In genomic region chr4:87853108-87853507, GRCh38 we compare ENCODE assay signal across 9 cellular contexts. TPM values are rescaled to one million over a fixed set of nuclear protein-coding genes. Genes with fewer than 3 reads are reported as not detected.
DNase-seq lines count a peak whose midpoint lies in the region; TF ChIP-seq lines count a peak whose summit lies in the region.
"Had no signal": no experiment of that assay in that cellular context is flagged by ENCODE, and none has a peak within 500 bp of the region (broad histone marks: within the 10 kb centered on the region; RNA-seq: fewer than 3 reads in every experiment).

No MANE protein-coding gene starts in this region.

- TF ChIP-seq EP300 in neural cell (conservative IDR thresholded peaks at IDR 0.05; ENCODE audit: poor library complexity, severe bottlenecking) = no peak

- no peaks in the 10 kb centered on the region for H4K20me1 ChIP-seq in neural cell (ENCODE audit: insufficient read depth)

- H3K4me3 ChIP-seq in AG10803 (ENCODE audit: low read length) (no peak overlapping the region), neural cell (ENCODE audit: low read length) (no peak overlapping the region)

- no peaks in the 10 kb centered on the region for H3K79me2 ChIP-seq in neural cell (replicated peaks; ENCODE audit: insufficient read depth, low read length)

- H3F3A ChIP-seq in neural cell (ENCODE audit: insufficient read depth, low read length, poor library complexity, severe bottlenecking) = no peaks in the 10 kb centered on the region

- peak; percentile 79 for TF ChIP-seq RAD21 in neural cell (conservative IDR thresholded peaks at IDR 0.05)

- H3K9ac ChIP-seq in neural cell (ENCODE audit: low read length) = no peak overlapping the region

- TF ChIP-seq CTCF in AG10803 (conservative IDR thresholded peaks at IDR 0.05; ENCODE audit: low read length) (peak; percentile 64), GM13976 (IDR thresholded peaks at IDR 0.05; ENCODE audit: borderline replicate concordance, control extremely low read depth, extremely low read depth, insufficient read depth, missing control alignments) (peak; percentile 14), neural cell (IDR thresholded peaks at IDR 0.05; ENCODE audit: poor library complexity, severe bottlenecking) (peak; percentile 77)

- no peak overlapping the region for H2AFZ ChIP-seq in neural cell (ENCODE audit: low read depth, low read length)

- no peak overlapping the region for H3K4me2 ChIP-seq in neural cell (ENCODE audit: low read length)

- H3K9me2 ChIP-seq in neural cell (ENCODE audit: insufficient read depth, low read length) = no peaks in the 10 kb centered on the region

- no peaks in the 10 kb centered on the region for H3K36me3 ChIP-seq in neural cell (ENCODE audit: insufficient read depth, low read length)

- no peak overlapping the region for H3K27ac ChIP-seq in neural cell (ENCODE audit: low read length)
- H3K27ac ChIP-seq: epithelial cell of prostate had no signal

- DNase-seq in AG10803 (ENCODE audit: low read depth) = peak; percentile 61
- peak; percentile 40 for DNase-seq in GM13976 (ENCODE audit: low spot score)
- DNase-seq in NCI-H69 (lab: John Stamatoyannopoulos, UW) = peak; percentile 17
- DNase-seq in dermis blood vessel endothelial cell = peak; percentile 76
- DNase-seq in NCI-H1436 treated with DMSO at 0.1 percent for 48 hours (lab: John Stamatoyannopoulos, UW) = no peak
- no peak for DNase-seq in mucosa of gallbladder (ENCODE audit: low spot score)
- DNase-seq in activated naive CD4-positive, alpha-beta T cell treated with anti-CD3 and anti-CD28 coated beads, Interleukin-2, amount 50 U/mL, for 16 hours = no peak

- no peaks in the 10 kb centered on the region for H3K9me3 ChIP-seq in neural cell (ENCODE audit: low read length)

- no peaks in the 10 kb centered on the region for H3K27me3 ChIP-seq in neural cell (ENCODE audit: insufficient read depth, low read depth, low read length)

- in situ Hi-C loops in GM13976 (cut with MboI; ENCODE audit: low sequenced_read_pairs, unreplicated experiment) = loop anchor here (10.0 to 25.0 kb wide), 3 partner anchors 122 to 659 kb away; partner anchors contain the start of genes PYURF and SPP1

TF ChIP-seq in neural cell, 6 proteins besides CTCF, POLR2A, EP300 and RAD21:
- peak; percentile 78 for TF ChIP-seq SMC3 (conservative IDR thresholded peaks at IDR 0.05; ENCODE audit: poor library complexity)
- no peak for TF ChIP-seq REST (IDR thresholded peaks at IDR 0.05; ENCODE audit: borderline replicate concordance)
- no peak for TF ChIP-seq MXI1 (conservative IDR thresholded peaks at IDR 0.05; ENCODE audit: poor library complexity, severe bottlenecking)
- no peak for TF ChIP-seq EZH2 (IDR thresholded peaks at IDR 0.05; ENCODE audit: borderline replicate concordance, insufficient read depth, low read length, poor library complexity, severe bottlenecking)
- TF ChIP-seq POLR2AphosphoS5 (IDR thresholded peaks at IDR 0.05) = no peak

RNA-seq across cellular contexts. Expression of gene MEPE, which starts 20.3 kb away (rescaled TPM):
- not detected in 2 replicates for total RNA-seq in dermis blood vessel endothelial cell
- not detected in 2 replicates for polyA plus RNA-seq in neural cell
- not detected in 2 replicates for polyA minus RNA-seq in neural cell
- total RNA-seq in mucosa of gallbladder = not detected

RNA-seq across cellular contexts. Expression of gene IBSP, which starts 53.8 kb away (rescaled TPM):
- not detected in 2 replicates for total RNA-seq in dermis blood vessel endothelial cell
- not detected in 2 replicates for polyA plus RNA-seq in neural cell
- not detected in 2 replicates for polyA minus RNA-seq in neural cell
- total RNA-seq in mucosa of gallbladder = 2.1 TPM

Comparison
In these comparisons a context has a peak if more than half of its experiments do, and no peak if none do; other contexts are left out.
1. DNase-seq: peak in AG10803 (single experiment), GM13976 (single experiment), NCI-H69 (single experiment) and dermis blood vessel endothelial cell (single experiment); none in NCI-H1436 treated with DMSO at 0.1 percent for 48 hours (single experiment), mucosa of gallbladder (single experiment) and activated naive CD4-positive, alpha-beta T cell treated with anti-CD3 and anti-CD28 coated beads, Interleukin-2, amount 50 U/mL, for 16 hours (single experiment).
2. CTCF ChIP-seq: peak in every context shown above with its lines; median percentile 77 in neural cell; 64 in AG10803; 14 in GM13976.